ENCODE assay signal across 1 cellular context in the genomic region with DNA sequence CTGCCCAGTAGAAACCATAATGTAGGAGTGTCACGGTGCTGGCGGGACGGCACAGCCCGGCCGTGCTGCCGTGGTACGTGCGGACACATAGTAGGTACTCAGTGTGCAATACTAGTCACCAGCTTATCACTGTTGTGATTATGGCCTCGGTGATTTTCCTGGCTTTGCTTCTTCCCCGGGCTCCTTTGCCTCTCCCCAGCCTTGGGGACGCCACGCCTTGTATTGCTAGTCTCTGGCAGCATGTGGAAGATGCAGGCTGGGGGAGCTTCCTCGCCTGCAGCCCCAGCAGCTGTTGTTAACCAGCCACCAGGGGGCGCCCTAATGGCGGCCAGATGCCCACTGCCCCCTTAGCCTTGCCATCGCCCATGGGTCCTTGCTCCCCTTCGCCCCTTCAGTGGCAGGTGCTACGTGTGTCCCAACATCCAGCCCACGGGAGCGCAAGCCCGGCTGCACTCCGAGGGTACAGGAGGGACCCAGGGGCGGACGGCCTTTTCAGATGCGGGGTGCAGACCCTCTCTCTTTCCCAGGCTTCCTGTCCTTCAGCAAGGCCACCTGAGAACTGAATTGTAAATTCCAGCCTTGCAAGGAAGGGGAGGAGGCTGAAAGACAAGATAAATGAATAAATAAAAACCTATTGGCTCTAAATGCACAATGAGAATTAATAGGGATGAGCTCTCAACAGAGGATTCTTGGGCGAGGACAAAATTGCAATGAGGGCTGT.
TF ChIP-seq lines count a peak whose summit lies in the region.

No MANE protein-coding gene starts in this region.

TF ChIP-seq in HEK293, 187 proteins besides CTCF, POLR2A, EP300 and RAD21 (continued from another document):
- TF ChIP-seq ZFHX2 (tag by site-specific recombination; conservative IDR thresholded peaks at IDR 0.05) (no peak), ZNF202 (tag by site-specific recombination; IDR thresholded peaks at IDR 0.05; ENCODE audit: borderline replicate concordance) (no peak), BCL11A (tag by site-specific recombination; IDR thresholded peaks at IDR 0.05; ENCODE audit: low read depth) (no peak), GLIS2 (tag by site-specific recombination; IDR thresholded peaks at IDR 0.05) (0 out of 2 replicates have a peak, but pooled peaks have one; percentile 24), ZNF423 (tag by site-specific recombination; IDR thresholded peaks at IDR 0.05) (peak; percentile 34; the same call in 1 of the 2 replicates), GLI4 (tag by site-specific recombination; IDR thresholded peaks at IDR 0.05) (0 out of 2 replicates have a peak, but pooled peaks have one; percentile 11), ZBTB17 (tag by site-specific recombination; IDR thresholded peaks at IDR 0.05) (peak; percentile 50), ZNF600 (tag by site-specific recombination; IDR thresholded peaks at IDR 0.05) (peak; percentile 68), ZIC2 (tag by site-specific recombination; IDR thresholded peaks at IDR 0.05) (no peak), ZNF776 (tag by site-specific recombination; IDR thresholded peaks at IDR 0.05; ENCODE audit: borderline replicate concordance) (no peak), ZNF19 (tag by site-specific recombination; IDR thresholded peaks at IDR 0.05; ENCODE audit: low read depth) (no peak), ZBTB48 (tag by site-specific recombination; IDR thresholded peaks at IDR 0.05) (peak; percentile 50; the same call in 1 of the 2 replicates), ZNF16 (tag by site-specific recombination; IDR thresholded peaks at IDR 0.05; ENCODE audit: low read depth) (no peak), ZNF394 (tag by site-specific recombination; IDR thresholded peaks at IDR 0.05; ENCODE audit: borderline replicate concordance) (no peak; the same call in 1 of the 2 replicates), ZNF701 (tag by site-specific recombination; IDR thresholded peaks at IDR 0.05) (no peak), ZEB2 (tag by site-specific recombination; IDR thresholded peaks at IDR 0.05) (0 out of 2 replicates have a peak, but pooled peaks have one; percentile 27), ZSCAN30 (tag by site-specific recombination; IDR thresholded peaks at IDR 0.05) (peak; percentile 66; the same call in 1 of the 2 replicates), ZNF121 (tag by site-specific recombination; IDR thresholded peaks at IDR 0.05) (no peak)
- TF ChIP-seq, protein P1, sequence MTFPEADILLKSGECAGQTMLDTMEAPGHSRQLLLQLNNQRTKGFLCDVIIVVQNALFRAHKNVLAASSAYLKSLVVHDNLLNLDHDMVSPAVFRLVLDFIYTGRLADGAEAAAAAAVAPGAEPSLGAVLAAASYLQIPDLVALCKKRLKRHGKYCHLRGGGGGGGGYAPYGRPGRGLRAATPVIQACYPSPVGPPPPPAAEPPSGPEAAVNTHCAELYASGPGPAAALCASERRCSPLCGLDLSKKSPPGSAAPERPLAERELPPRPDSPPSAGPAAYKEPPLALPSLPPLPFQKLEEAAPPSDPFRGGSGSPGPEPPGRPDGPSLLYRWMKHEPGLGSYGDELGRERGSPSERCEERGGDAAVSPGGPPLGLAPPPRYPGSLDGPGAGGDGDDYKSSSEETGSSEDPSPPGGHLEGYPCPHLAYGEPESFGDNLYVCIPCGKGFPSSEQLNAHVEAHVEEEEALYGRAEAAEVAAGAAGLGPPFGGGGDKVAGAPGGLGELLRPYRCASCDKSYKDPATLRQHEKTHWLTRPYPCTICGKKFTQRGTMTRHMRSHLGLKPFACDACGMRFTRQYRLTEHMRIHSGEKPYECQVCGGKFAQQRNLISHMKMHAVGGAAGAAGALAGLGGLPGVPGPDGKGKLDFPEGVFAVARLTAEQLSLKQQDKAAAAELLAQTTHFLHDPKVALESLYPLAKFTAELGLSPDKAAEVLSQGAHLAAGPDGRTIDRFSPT (tag by site-specific recombination; IDR thresholded peaks at IDR 0.05), result peak; percentile 89
- TF ChIP-seq, protein P2, sequence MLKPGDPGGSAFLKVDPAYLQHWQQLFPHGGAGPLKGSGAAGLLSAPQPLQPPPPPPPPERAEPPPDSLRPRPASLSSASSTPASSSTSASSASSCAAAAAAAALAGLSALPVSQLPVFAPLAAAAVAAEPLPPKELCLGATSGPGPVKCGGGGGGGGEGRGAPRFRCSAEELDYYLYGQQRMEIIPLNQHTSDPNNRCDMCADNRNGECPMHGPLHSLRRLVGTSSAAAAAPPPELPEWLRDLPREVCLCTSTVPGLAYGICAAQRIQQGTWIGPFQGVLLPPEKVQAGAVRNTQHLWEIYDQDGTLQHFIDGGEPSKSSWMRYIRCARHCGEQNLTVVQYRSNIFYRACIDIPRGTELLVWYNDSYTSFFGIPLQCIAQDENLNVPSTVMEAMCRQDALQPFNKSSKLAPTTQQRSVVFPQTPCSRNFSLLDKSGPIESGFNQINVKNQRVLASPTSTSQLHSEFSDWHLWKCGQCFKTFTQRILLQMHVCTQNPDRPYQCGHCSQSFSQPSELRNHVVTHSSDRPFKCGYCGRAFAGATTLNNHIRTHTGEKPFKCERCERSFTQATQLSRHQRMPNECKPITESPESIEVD (tag by site-specific recombination; IDR thresholded peaks at IDR 0.05), result no peak
- TF ChIP-seq, protein P3, sequence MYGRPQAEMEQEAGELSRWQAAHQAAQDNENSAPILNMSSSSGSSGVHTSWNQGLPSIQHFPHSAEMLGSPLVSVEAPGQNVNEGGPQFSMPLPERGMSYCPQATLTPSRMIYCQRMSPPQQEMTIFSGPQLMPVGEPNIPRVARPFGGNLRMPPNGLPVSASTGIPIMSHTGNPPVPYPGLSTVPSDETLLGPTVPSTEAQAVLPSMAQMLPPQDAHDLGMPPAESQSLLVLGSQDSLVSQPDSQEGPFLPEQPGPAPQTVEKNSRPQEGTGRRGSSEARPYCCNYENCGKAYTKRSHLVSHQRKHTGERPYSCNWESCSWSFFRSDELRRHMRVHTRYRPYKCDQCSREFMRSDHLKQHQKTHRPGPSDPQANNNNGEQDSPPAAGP (tag by site-specific recombination; IDR thresholded peaks at IDR 0.05), result 0 out of 2 replicates have a peak, but pooled peaks have one; percentile 35
- TF ChIP-seq, protein P4, sequence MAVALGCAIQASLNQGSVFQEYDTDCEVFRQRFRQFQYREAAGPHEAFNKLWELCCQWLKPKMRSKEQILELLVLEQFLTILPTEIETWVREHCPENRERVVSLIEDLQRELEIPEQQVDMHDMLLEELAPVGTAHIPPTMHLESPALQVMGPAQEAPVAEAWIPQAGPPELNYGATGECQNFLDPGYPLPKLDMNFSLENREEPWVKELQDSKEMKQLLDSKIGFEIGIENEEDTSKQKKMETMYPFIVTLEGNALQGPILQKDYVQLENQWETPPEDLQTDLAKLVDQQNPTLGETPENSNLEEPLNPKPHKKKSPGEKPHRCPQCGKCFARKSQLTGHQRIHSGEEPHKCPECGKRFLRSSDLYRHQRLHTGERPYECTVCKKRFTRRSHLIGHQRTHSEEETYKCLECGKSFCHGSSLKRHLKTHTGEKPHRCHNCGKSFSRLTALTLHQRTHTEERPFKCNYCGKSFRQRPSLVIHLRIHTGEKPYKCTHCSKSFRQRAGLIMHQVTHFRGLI (tag by site-specific recombination; IDR thresholded peaks at IDR 0.05), result no peak
- TF ChIP-seq, protein P5, sequence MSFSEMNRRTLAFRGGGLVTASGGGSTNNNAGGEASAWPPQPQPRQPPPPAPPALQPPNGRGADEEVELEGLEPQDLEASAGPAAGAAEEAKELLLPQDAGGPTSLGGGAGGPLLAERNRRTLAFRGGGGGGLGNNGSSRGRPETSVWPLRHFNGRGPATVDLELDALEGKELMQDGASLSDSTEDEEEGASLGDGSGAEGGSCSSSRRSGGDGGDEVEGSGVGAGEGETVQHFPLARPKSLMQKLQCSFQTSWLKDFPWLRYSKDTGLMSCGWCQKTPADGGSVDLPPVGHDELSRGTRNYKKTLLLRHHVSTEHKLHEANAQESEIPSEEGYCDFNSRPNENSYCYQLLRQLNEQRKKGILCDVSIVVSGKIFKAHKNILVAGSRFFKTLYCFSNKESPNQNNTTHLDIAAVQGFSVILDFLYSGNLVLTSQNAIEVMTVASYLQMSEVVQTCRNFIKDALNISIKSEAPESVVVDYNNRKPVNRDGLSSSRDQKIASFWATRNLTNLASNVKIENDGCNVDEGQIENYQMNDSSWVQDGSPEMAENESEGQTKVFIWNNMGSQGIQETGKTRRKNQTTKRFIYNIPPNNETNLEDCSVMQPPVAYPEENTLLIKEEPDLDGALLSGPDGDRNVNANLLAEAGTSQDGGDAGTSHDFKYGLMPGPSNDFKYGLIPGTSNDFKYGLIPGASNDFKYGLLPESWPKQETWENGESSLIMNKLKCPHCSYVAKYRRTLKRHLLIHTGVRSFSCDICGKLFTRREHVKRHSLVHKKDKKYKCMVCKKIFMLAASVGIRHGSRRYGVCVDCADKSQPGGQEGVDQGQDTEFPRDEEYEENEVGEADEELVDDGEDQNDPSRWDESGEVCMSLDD (tag by site-specific recombination; IDR thresholded peaks at IDR 0.05), result peak; percentile 45; the same call in 1 of the 2 replicates
- TF ChIP-seq, protein P6, sequence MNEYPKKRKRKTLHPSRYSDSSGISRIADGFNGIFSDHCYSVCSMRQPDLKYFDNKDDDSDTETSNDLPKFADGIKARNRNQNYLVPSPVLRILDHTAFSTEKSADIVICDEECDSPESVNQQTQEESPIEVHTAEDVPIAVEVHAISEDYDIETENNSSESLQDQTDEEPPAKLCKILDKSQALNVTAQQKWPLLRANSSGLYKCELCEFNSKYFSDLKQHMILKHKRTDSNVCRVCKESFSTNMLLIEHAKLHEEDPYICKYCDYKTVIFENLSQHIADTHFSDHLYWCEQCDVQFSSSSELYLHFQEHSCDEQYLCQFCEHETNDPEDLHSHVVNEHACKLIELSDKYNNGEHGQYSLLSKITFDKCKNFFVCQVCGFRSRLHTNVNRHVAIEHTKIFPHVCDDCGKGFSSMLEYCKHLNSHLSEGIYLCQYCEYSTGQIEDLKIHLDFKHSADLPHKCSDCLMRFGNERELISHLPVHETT (tag by site-specific recombination; IDR thresholded peaks at IDR 0.05), result 0 out of 2 replicates have a peak, but pooled peaks have one; percentile 22
- TF ChIP-seq, protein P7, sequence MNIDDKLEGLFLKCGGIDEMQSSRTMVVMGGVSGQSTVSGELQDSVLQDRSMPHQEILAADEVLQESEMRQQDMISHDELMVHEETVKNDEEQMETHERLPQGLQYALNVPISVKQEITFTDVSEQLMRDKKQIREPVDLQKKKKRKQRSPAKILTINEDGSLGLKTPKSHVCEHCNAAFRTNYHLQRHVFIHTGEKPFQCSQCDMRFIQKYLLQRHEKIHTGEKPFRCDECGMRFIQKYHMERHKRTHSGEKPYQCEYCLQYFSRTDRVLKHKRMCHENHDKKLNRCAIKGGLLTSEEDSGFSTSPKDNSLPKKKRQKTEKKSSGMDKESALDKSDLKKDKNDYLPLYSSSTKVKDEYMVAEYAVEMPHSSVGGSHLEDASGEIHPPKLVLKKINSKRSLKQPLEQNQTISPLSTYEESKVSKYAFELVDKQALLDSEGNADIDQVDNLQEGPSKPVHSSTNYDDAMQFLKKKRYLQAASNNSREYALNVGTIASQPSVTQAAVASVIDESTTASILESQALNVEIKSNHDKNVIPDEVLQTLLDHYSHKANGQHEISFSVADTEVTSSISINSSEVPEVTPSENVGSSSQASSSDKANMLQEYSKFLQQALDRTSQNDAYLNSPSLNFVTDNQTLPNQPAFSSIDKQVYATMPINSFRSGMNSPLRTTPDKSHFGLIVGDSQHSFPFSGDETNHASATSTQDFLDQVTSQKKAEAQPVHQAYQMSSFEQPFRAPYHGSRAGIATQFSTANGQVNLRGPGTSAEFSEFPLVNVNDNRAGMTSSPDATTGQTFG (tag by site-specific recombination; IDR thresholded peaks at IDR 0.05; ENCODE audit: borderline replicate concordance), result no peak
